8 cellular contexts compared by ENCODE assay signal in genomic region chr17:5948811-5949210, GRCh38.
"Had no signal": no experiment of that assay in that cellular context is flagged by ENCODE, and none has a peak within 500 bp of the region (broad histone marks: within the 10 kb centered on the region; RNA-seq: fewer than 3 reads in every experiment).

No MANE protein-coding gene starts in this region.

- H3K4me3 ChIP-seq: GM23248, GM23338, HAP-1 had no signal

- H3K27ac ChIP-seq: GM23248 had no signal

- H3K9me3 ChIP-seq: HAP-1 had no signal

- H2AFZ ChIP-seq: GM23248, GM23338 had no signal

- H3K4me1 ChIP-seq: HAP-1 had no signal

- H3K36me3 ChIP-seq: HAP-1 had no signal

- DNase-seq: GM23248, GOT3, H7, H9, HCEC 1CT, HFFc6 had no signal

- H3K4me2 ChIP-seq: GM23338 had no signal

- H3K9ac ChIP-seq: GM23248 had no signal
